In genomic region chr5:7849531-7850240, GRCh38 we compare ENCODE assay signal across 8 cellular contexts. TPM values are rescaled to one million over a fixed set of nuclear protein-coding genes. Genes with fewer than 3 reads are reported as not detected.
DNase-seq lines count a peak whose midpoint lies in the region; ATAC-seq and TF ChIP-seq lines count a peak whose summit lies in the region.

No MANE protein-coding gene starts in this region.

- TF ChIP-seq CTCF in PC-3 (conservative IDR thresholded peaks at IDR 0.05; ENCODE audit: low read depth, low read length) = no peak

- H3K79me2 ChIP-seq in mesendoderm (ENCODE audit: control insufficient read depth, insufficient read depth, low read length) (no peaks in the 10 kb centered on the region), PC-3 (ENCODE audit: low read length) (no peaks in the 10 kb centered on the region)

- no peaks in the 10 kb centered on the region for H3K36me3 Mint-ChIP-seq in CD4-positive, CD25-positive, alpha-beta regulatory T cell

- H3K27me3 Mint-ChIP-seq in CD4-positive, CD25-positive, alpha-beta regulatory T cell = peaks cover 69% of the 10 kb centered on the region

- no peak overlapping the region for H3K4me3 ChIP-seq in CD4-positive, CD25-positive, alpha-beta regulatory T cell (ENCODE audit: low read depth, low read length)
- H3K4me3 ChIP-seq in mesendoderm (ENCODE audit: low read length) = peak overlapping the region; percentile 55
- peak overlapping the region; percentile 67 for H3K4me3 ChIP-seq in urinary bladder (ENCODE audit: low read depth, low read length)
- no peak overlapping the region for H3K4me3 ChIP-seq in PC-3 (ENCODE audit: low read length)

- no peak overlapping the region for H2AFZ ChIP-seq in PC-3 (ENCODE audit: low read length)

- peak overlapping the region; percentile 67 for H3K9ac ChIP-seq in mesendoderm (ENCODE audit: low read length)
- no peak overlapping the region for H3K9ac ChIP-seq in PC-3 (ENCODE audit: low read length)

- H3K27ac ChIP-seq in CD4-positive, CD25-positive, alpha-beta regulatory T cell (ENCODE audit: insufficient read depth, low read length, poor library complexity, severe bottlenecking) = no peak overlapping the region
- peak overlapping the region; percentile 29 for H3K27ac ChIP-seq in cingulate gyrus (ENCODE audit: low read depth, low read length)
- no peak overlapping the region for H3K27ac ChIP-seq in mesendoderm (ENCODE audit: low read depth, low read length)
- no peak overlapping the region for H3K27ac ChIP-seq in urinary bladder (ENCODE audit: low read depth)
- H3K27ac ChIP-seq in PC-3 (ENCODE audit: low read length) = no peak overlapping the region

- peak in 1 of 2 donors; percentile 23 for ATAC-seq in CD4-positive, CD25-positive, alpha-beta regulatory T cell (ENCODE audit: low read depth in 2 of 2)
- ATAC-seq in PC-3 = no peak
- no peak for ATAC-seq in GM18867 (IDR thresholded peaks at IDR 0.05; ENCODE audit: unreplicated experiment)

- peak overlapping the region in 1 of 3 donors; percentile 31 for H3K27ac Mint-ChIP-seq in CD4-positive, CD25-positive, alpha-beta regulatory T cell

- H3K27me3 ChIP-seq in CD4-positive, CD25-positive, alpha-beta regulatory T cell (ENCODE audit: control insufficient read depth, insufficient read depth, low read length) = peaks cover 32% of the 10 kb centered on the region
- no peaks in the 10 kb centered on the region for H3K27me3 ChIP-seq in mesendoderm (ENCODE audit: insufficient read depth, low read length, poor library complexity)
- peaks cover 13% of the 10 kb centered on the region for H3K27me3 ChIP-seq in PC-3 (ENCODE audit: low read length)

- no peak overlapping the region for H4K8ac ChIP-seq in mesendoderm (ENCODE audit: low read depth, low read length)

- WGBS in mesendoderm (ENCODE audit: extremely low coverage, insufficient coverage, low lambda C conversion rate) = no CpG with 5 or more reads among the region's 37 CpGs
- 7% methylated on average over 37 of the region's 37 CpGs for WGBS in urinary bladder

- H2AK5ac ChIP-seq in mesendoderm (ENCODE audit: low read length) = no peak overlapping the region

- CTCF ChIA-PET in PC-3 (lab: Charles Lee) = no interaction called here

- no peaks in the 10 kb centered on the region for H3K9me3 ChIP-seq in CD4-positive, CD25-positive, alpha-beta regulatory T cell (ENCODE audit: control insufficient read depth in 2 of 2, low read length in 2 of 2)
- no peaks in the 10 kb centered on the region for H3K9me3 ChIP-seq in PC-3 (ENCODE audit: low read length)

- H3K36me3 ChIP-seq in CD4-positive, CD25-positive, alpha-beta regulatory T cell (ENCODE audit: control insufficient read depth, insufficient read depth, low read length) = no peaks in the 10 kb centered on the region
- H3K36me3 ChIP-seq in mesendoderm (ENCODE audit: control insufficient read depth, insufficient read depth, low read length) (no peaks in the 10 kb centered on the region), urinary bladder (ENCODE audit: insufficient read depth) (no peaks in the 10 kb centered on the region), PC-3 (ENCODE audit: low read depth, low read length) (no peaks in the 10 kb centered on the region)

- no peak overlapping the region for H2BK5ac ChIP-seq in mesendoderm (ENCODE audit: low read length)

- H4K5ac ChIP-seq in mesendoderm (ENCODE audit: low read length) = no peak overlapping the region

- no peak overlapping the region for H2BK15ac ChIP-seq in mesendoderm (replicated peaks; ENCODE audit: low read depth)

- H2BK120ac ChIP-seq in mesendoderm (ENCODE audit: low read depth, low read length) = no peak overlapping the region

- no peak overlapping the region for H3K23ac ChIP-seq in mesendoderm (ENCODE audit: low read length)

- H3F3A ChIP-seq in PC-3 (ENCODE audit: low read length, unreplicated experiment) = no peaks in the 10 kb centered on the region

- no peak overlapping the region for H3K4ac ChIP-seq in mesendoderm (ENCODE audit: low read depth, low read length)

- H3K9me3 Mint-ChIP-seq in CD4-positive, CD25-positive, alpha-beta regulatory T cell = peaks cover 0 to 3% (median 0%) of the 10 kb centered on the region in 7 donors

- peak overlapping the region; percentile 90 for H3K4me2 ChIP-seq in mesendoderm (ENCODE audit: low read length)
- H3K4me2 ChIP-seq in PC-3 (ENCODE audit: low read length) = no peak overlapping the region

- intact Hi-C loops in PC-3 (cut with micrococcal nuclease) = no loop called here

- H3K4me1 Mint-ChIP-seq in CD4-positive, CD25-positive, alpha-beta regulatory T cell = peaks cover 7 to 23% (median 12%) of the 10 kb centered on the region in 4 donors

- peak overlapping the region; percentile 43 to 85 (median 63) for H3K4me3 Mint-ChIP-seq in CD4-positive, CD25-positive, alpha-beta regulatory T cell

- H3K56ac ChIP-seq in mesendoderm (ENCODE audit: low read length) = peak overlapping the region; percentile 80

- DNase-seq in CD4-positive, CD25-positive, alpha-beta regulatory T cell = no peak
- DNase-seq in Kasumi-1 (lab: John Stamatoyannopoulos, UW) (peak; percentile 4 to 18), mesendoderm (peak; percentile 80), PC-3 (no peak), HCEC 1CT (no peak)

- POLR2A ChIA-PET in PC-3 (lab: Charles Lee; ENCODE audit: unreplicated experiment) = no interaction called here

- no peak overlapping the region for H3K18ac ChIP-seq in mesendoderm (ENCODE audit: low read length)

- H3K79me1 ChIP-seq in mesendoderm (ENCODE audit: low read length) = no peaks in the 10 kb centered on the region

- H3K9me2 ChIP-seq in PC-3 (replicated peaks; ENCODE audit: low read length) = no peaks in the 10 kb centered on the region

- H4K20me1 ChIP-seq in PC-3 (ENCODE audit: low read length) = no peaks in the 10 kb centered on the region

- peaks cover 24% of the 10 kb centered on the region for H3K4me1 ChIP-seq in CD4-positive, CD25-positive, alpha-beta regulatory T cell (ENCODE audit: control insufficient read depth, insufficient read depth, low read length, poor library complexity, severe bottlenecking)
- H3K4me1 ChIP-seq in mesendoderm (ENCODE audit: control insufficient read depth, low read depth, low read length) (no peaks in the 10 kb centered on the region), urinary bladder (ENCODE audit: insufficient read depth) (no peaks in the 10 kb centered on the region), PC-3 (ENCODE audit: insufficient read depth, low read length) (no peaks in the 10 kb centered on the region)

- BruUV-seq in PC-3 (replicated peaks; lab: Mats Ljungman, UMichigan) = no TSS peak

RNA-seq across cellular contexts. Expression of gene CFAP90, which starts 1.2 kb away (rescaled TPM):
- total RNA-seq in CD4-positive, CD25-positive, alpha-beta regulatory T cell = not detected
- polyA plus RNA-seq in CD4-positive, CD25-positive, alpha-beta regulatory T cell = not detected
- polyA plus RNA-seq in mesendoderm (2013, experiment 1 of 2) = 0.55 TPM
- polyA plus RNA-seq in mesendoderm (2013, experiment 2 of 2) = 0.70 TPM
- total RNA-seq in urinary bladder (0.21 TPM), PC-3 (2014; rRNA removed) (0.58 TPM in 1 of 2 replicates, not detected in the other)
- polyA plus RNA-seq in urinary bladder = 0.37 TPM

RNA-seq across cellular contexts. Expression of gene FASTKD3, which starts 19.1 kb away (rescaled TPM):
- total RNA-seq in CD4-positive, CD25-positive, alpha-beta regulatory T cell = 7.0 TPM
- polyA plus RNA-seq in CD4-positive, CD25-positive, alpha-beta regulatory T cell = 10 to 100 TPM; 11.5 to 16.8 (median 15.6) TPM
- 6.2 TPM for polyA plus RNA-seq in mesendoderm (2013, experiment 1 of 2)
- 6.5 TPM for polyA plus RNA-seq in mesendoderm (2013, experiment 2 of 2)
- 14.5 TPM for total RNA-seq in urinary bladder
- polyA plus RNA-seq in urinary bladder = 6.5 TPM
- total RNA-seq in PC-3 (2014; rRNA removed) = 9.2 and 16.5 TPM in 2 replicates

RNA-seq across cellular contexts. Expression of gene MTRR, which starts 19.3 kb away (rescaled TPM):
- 101 TPM for total RNA-seq in CD4-positive, CD25-positive, alpha-beta regulatory T cell
- 10 to 100 TPM; 39.1 to 73.5 (median 52.9) TPM for polyA plus RNA-seq in CD4-positive, CD25-positive, alpha-beta regulatory T cell
- 52.5 TPM for polyA plus RNA-seq in mesendoderm (2013, experiment 1 of 2)
- 48.4 TPM for polyA plus RNA-seq in mesendoderm (2013, experiment 2 of 2)
- 47.9 TPM for total RNA-seq in urinary bladder
- polyA plus RNA-seq in urinary bladder = 29.6 TPM
- 64.9 and 68.3 TPM in 2 replicates for total RNA-seq in PC-3 (2014; rRNA removed)

Comparison
In these comparisons a context has a peak if more than half of its experiments do, and no peak if none do; other contexts are left out.
1. DNase-seq: peak in Kasumi-1 (2 of 2) and mesendoderm (single experiment); none in CD4-positive, CD25-positive, alpha-beta regulatory T cell (0 of 3), PC-3 (single experiment) and HCEC 1CT (single experiment).
2. H3K4me3 ChIP-seq: peak in mesendoderm (single experiment) and urinary bladder (single experiment); none in CD4-positive, CD25-positive, alpha-beta regulatory T cell (single experiment) and PC-3 (single experiment).